Comparison of ENCODE assay signal across 9 cellular contexts in genomic region chr12:124006582-124007170, GRCh38. TPM values are rescaled to one million over a fixed set of nuclear protein-coding genes. Genes with fewer than 3 reads are reported as not detected.
A peak's percentile ranks its signal among the peaks of the same experiment; 100 is the strongest.
DNase-seq lines count a peak whose midpoint lies in the region; ATAC-seq, FAIRE-seq and TF ChIP-seq lines count a peak whose summit lies in the region.
"Had no signal": no experiment of that assay in that cellular context is flagged by ENCODE, and none has a peak within 500 bp of the region (broad histone marks: within the 10 kb centered on the region; RNA-seq: fewer than 3 reads in every experiment).

No MANE protein-coding gene starts in this region.

- POLR2A ChIA-PET in MCF 10A (lab: Yijun Ruan, JAX), result interaction anchor here (0.7 to 1.2 kb wide), 4 partner anchors 11 to 767 kb away, joined by 3 to 4 read pairs (median 3); no protein-coding TSS in a partner anchor

- peaks cover 55% of the 10 kb centered on the region for H4K20me1 ChIP-seq in astrocyte (ENCODE audit: insufficient read depth, low read length)

- peak; percentile 78 for ATAC-seq in HG03354 (IDR thresholded peaks at IDR 0.05; ENCODE audit: poor library complexity, severe bottlenecking, unreplicated experiment)

- H3K27ac Mint-ChIP-seq in MCF 10A (ENCODE audit: low read depth, unreplicated experiment) (peak overlapping the region; percentile 32), astrocyte (ENCODE audit: unreplicated experiment) (peak overlapping the region; percentile 41)

- intact Hi-C loops in MCF 10A (cut with micrococcal nuclease) (no loop called here), breast epithelium (cut with DNase I; ENCODE audit: low total_unique reads) (no loop called here), vagina (cut with DNase I) (no loop called here)

- BruUV-seq in MCF 10A (replicated peaks; lab: Mats Ljungman, UMichigan), result no TSS peak

- H3K27me3 ChIP-seq in breast epithelium, result no peaks in the 10 kb centered on the region
- H3K27me3 ChIP-seq in astrocyte (ENCODE audit: insufficient read depth, low read length), result no peaks in the 10 kb centered on the region
- H3K27me3 ChIP-seq in thymus (ENCODE audit: control insufficient read depth, insufficient read depth), result no peaks in the 10 kb centered on the region
- no peaks in the 10 kb centered on the region for H3K27me3 ChIP-seq in vagina

- H3K4me2 ChIP-seq in astrocyte (ENCODE audit: low read length), result no peak overlapping the region

- H2AFZ ChIP-seq in astrocyte (ENCODE audit: low read depth, low read length), result no peak overlapping the region

- no peak overlapping the region for H3K9ac ChIP-seq in astrocyte (ENCODE audit: low read length)

- H3K36me3 ChIP-seq in breast epithelium (no peaks in the 10 kb centered on the region), astrocyte (ENCODE audit: insufficient read depth, low read length) (peaks cover 4% of the 10 kb centered on the region), thymus (ENCODE audit: control insufficient read depth, insufficient read depth) (peaks cover 11% of the 10 kb centered on the region), vagina (peaks cover 0 to 23% of the 10 kb centered on the region in 2 donors)

- H3K4me3 Mint-ChIP-seq in MCF 10A (ENCODE audit: unreplicated experiment) (no peak overlapping the region), astrocyte (ENCODE audit: unreplicated experiment) (no peak overlapping the region)

- TF ChIP-seq CTCF in MCF 10A (IDR thresholded peaks at IDR 0.05; ENCODE audit: unreplicated experiment) (no peak), breast epithelium (IDR thresholded peaks at IDR 0.05) (no peak), astrocyte (IDR thresholded peaks at IDR 0.05; ENCODE audit: insufficient read depth, low read depth, low read length) (no peak), vagina (IDR thresholded peaks at IDR 0.05) (no peak)

- CTCF ChIA-PET in MCF 10A (lab: Yijun Ruan, JAX), result interaction anchor here (0.5 to 0.8 kb wide), 3 partner anchors 23 to 513 kb away, joined by 3 read pairs; no protein-coding TSS in a partner anchor

- no peak for FAIRE-seq in astrocyte (lab: Jason Lieb, UNC)

- no peak overlapping the region for H3K27ac ChIP-seq in breast epithelium
- no peak overlapping the region for H3K27ac ChIP-seq in astrocyte (ENCODE audit: low read depth, low read length)
- peak overlapping the region; percentile 93 for H3K27ac ChIP-seq in thymus (ENCODE audit: low read depth)
- H3K27ac ChIP-seq in vagina, result no peak overlapping the region

- 20% methylated on average over 8 of the region's 8 CpGs for WGBS in thymus

- H3K4me3 ChIP-seq in breast epithelium, result no peak overlapping the region
- H3K4me3 ChIP-seq in astrocyte (ENCODE audit: insufficient read depth, low read depth, low read length), result no peak overlapping the region
- peak overlapping the region; percentile 19 for H3K4me3 ChIP-seq in thymus (ENCODE audit: low read length)
- H3K4me3 ChIP-seq in vagina, result no peak overlapping the region

- H3K9me3 Mint-ChIP-seq in MCF 10A (ENCODE audit: unreplicated experiment) (no peaks in the 10 kb centered on the region), astrocyte (ENCODE audit: unreplicated experiment) (no peaks in the 10 kb centered on the region)

- H3K36me3 Mint-ChIP-seq in MCF 10A (ENCODE audit: insufficient read depth, unreplicated experiment), result peaks cover 38% of the 10 kb centered on the region
- peaks cover 8% of the 10 kb centered on the region for H3K36me3 Mint-ChIP-seq in astrocyte (ENCODE audit: low read depth, unreplicated experiment)

- TF ChIP-seq POLR2A in breast epithelium (IDR thresholded peaks at IDR 0.05), result no peak
- TF ChIP-seq POLR2A in vagina (IDR thresholded peaks at IDR 0.05), result no peak

- no peak for DNase-seq in MCF 10A (ENCODE audit: unreplicated experiment)
- DNase-seq in breast epithelium (ENCODE audit: low spot score in 2 of 2), result no peak
- no peak for DNase-seq in astrocyte (ENCODE audit: low read depth)
- DNase-seq in HT-29 (ENCODE audit: low spot score), result no peak
- no peak for DNase-seq in NCI-H446 treated with DMSO at 0.1 percent for 48 hours (lab: John Stamatoyannopoulos, UW)
- no peak for DNase-seq in vagina (ENCODE audit: extremely low spot score in 2 of 2)
- DNase-seq: amniotic stem cell had no signal

- H3K27me3 Mint-ChIP-seq in MCF 10A (ENCODE audit: insufficient read depth, unreplicated experiment) (no peaks in the 10 kb centered on the region), astrocyte (ENCODE audit: low read depth, unreplicated experiment) (no peaks in the 10 kb centered on the region)

- H3K4me1 ChIP-seq in breast epithelium (no peaks in the 10 kb centered on the region), astrocyte (ENCODE audit: insufficient read depth, low read length) (no peaks in the 10 kb centered on the region), thymus (ENCODE audit: control insufficient read depth, insufficient read depth, low read length) (peaks cover 38% of the 10 kb centered on the region), vagina (peaks cover 23% of the 10 kb centered on the region)

- peaks cover 20% of the 10 kb centered on the region for H3K4me1 Mint-ChIP-seq in MCF 10A (ENCODE audit: insufficient read depth, unreplicated experiment)
- peaks cover 17% of the 10 kb centered on the region for H3K4me1 Mint-ChIP-seq in astrocyte (ENCODE audit: low read depth, unreplicated experiment)

- H3K9me3 ChIP-seq in breast epithelium (no peaks in the 10 kb centered on the region), astrocyte (ENCODE audit: insufficient read depth, low read depth, low read length) (no peaks in the 10 kb centered on the region), thymus (ENCODE audit: control insufficient read depth) (no peaks in the 10 kb centered on the region), vagina (no peaks in the 10 kb centered on the region)

- H3K79me2 ChIP-seq in astrocyte (ENCODE audit: insufficient read depth, low read length), result peaks cover 16% of the 10 kb centered on the region

RNA-seq across cellular contexts. Expression of gene ZNF664, which starts 33.7 kb away (rescaled TPM):
- 123 and 141 TPM in 2 replicates for total RNA-seq in MCF 10A (2022)
- total RNA-seq in breast epithelium, result 100 to 1,000 TPM in 1 of 3 donors, 10 to 100 TPM in 2; 78.3 to 113 (median 97.8) TPM
- total RNA-seq in astrocyte, result 67.3 and 67.6 TPM in 2 replicates
- polyA plus RNA-seq in thymus, result 36.0 TPM
- 86.7 and 103 TPM in 2 replicates for total RNA-seq in HT-29 (2014; rRNA removed; shearing (Covaris generic))
- 40.5 TPM for total RNA-seq in vagina

RNA-seq across cellular contexts. Expression of gene CCDC92, which starts 34.0 kb away (rescaled TPM):
- total RNA-seq in MCF 10A (2022) (30.9 and 32.3 TPM in 2 replicates), breast epithelium (10 to 100 TPM; 17.4 to 40.0 (median 24.6) TPM), astrocyte (38.9 and 39.8 TPM in 2 replicates), vagina (21.6 TPM)
- polyA plus RNA-seq in thymus, result 34.4 TPM
- 5.5 and 6.8 TPM in 2 replicates for total RNA-seq in HT-29 (2014; rRNA removed; shearing (Covaris generic))
